In genomic region chr16:29266612-29267011, GRCh38 we compare ENCODE assay signal across 7 cellular contexts.
DNase-seq lines count a peak whose midpoint lies in the region; FAIRE-seq and TF ChIP-seq lines count a peak whose summit lies in the region.
"Not testable (repeated sequence)": the region's sequence is repeated elsewhere in the genome, so short reads cannot be mapped to it uniquely, and the experiment has no call there.

No MANE protein-coding gene starts in this region.

- peak; percentile 92 for FAIRE-seq in RCC 7860 (lab: Jason Lieb, UNC)

- H3K27me3 ChIP-seq in adrenal gland, result not testable (repeated sequence)

- not testable (repeated sequence) for H3K4me3 ChIP-seq in adrenal gland

- not testable (repeated sequence) for H3K27me3 Mint-ChIP-seq in HFFc6 (ENCODE audit: insufficient read depth); osteocyte (ENCODE audit: unreplicated experiment)

- TF ChIP-seq CTCF in HFFc6 (IDR thresholded peaks at IDR 0.05); adrenal gland (IDR thresholded peaks at IDR 0.05); osteocyte (IDR thresholded peaks at IDR 0.05): not testable (repeated sequence)

- not testable (repeated sequence) for H3K36me3 ChIP-seq in adrenal gland (replicated peaks in 1 of 2)

- peaks cover 15 to 23% of the 10 kb centered on the region in 2 donors for H3K4me1 ChIP-seq in adrenal gland (replicated peaks in 1 of 2)

- H3K9me3 ChIP-seq in adrenal gland (replicated peaks in 1 of 3), result not testable (repeated sequence)

- H3K4me1 Mint-ChIP-seq in HFFc6 (ENCODE audit: low read depth) (peaks cover 31% of the 10 kb centered on the region), osteocyte (ENCODE audit: unreplicated experiment) (peaks cover 63% of the 10 kb centered on the region)

- TF ChIP-seq POLR2A in adrenal gland (IDR thresholded peaks at IDR 0.05), result peak in 1 of 2 donors; percentile 45

- intact Hi-C loops in adrenal gland (cut with DNase I), result not testable (repeated sequence)

- WGBS in adrenal gland, 4 donors, result 10 to 26% (median 22%) methylated on average over 6 to 7 of the region's 7 CpGs

- H3K36me3 Mint-ChIP-seq in HFFc6 (ENCODE audit: low read depth); osteocyte (ENCODE audit: unreplicated experiment): not testable (repeated sequence)

- in situ Hi-C loops in Caki2 (cut with HindIII; ENCODE audit: low pct_unique_long_range_greater_than_20kb, low sequenced_read_pairs), result not testable (repeated sequence)

- peak overlapping the region in 4 of 5 donors; percentile 19 to 73 (median 33) for H3K27ac ChIP-seq in adrenal gland

- peak overlapping the region; percentile 31 for H3K4me3 Mint-ChIP-seq in HFFc6
- not testable (repeated sequence) for H3K4me3 Mint-ChIP-seq in osteocyte (ENCODE audit: unreplicated experiment)

- H3K27ac Mint-ChIP-seq in HFFc6, result peak overlapping the region; percentile 91
- H3K27ac Mint-ChIP-seq in osteocyte (ENCODE audit: unreplicated experiment), result peak overlapping the region; percentile 88

- not testable (repeated sequence) for H3K9me3 Mint-ChIP-seq in HFFc6; osteocyte (ENCODE audit: unreplicated experiment)

- DNase-seq in Caki2 (ENCODE audit: low read depth), result peak; percentile 70
- DNase-seq in HFFc6, result peak; percentile 88
- DNase-seq in RCC 7860 (ENCODE audit: low spot score), result peak; percentile 89
- DNase-seq in adrenal gland, result peak in 6 of 7 donors; percentile 73 to 93 (median 82)
- peak; percentile 71 for DNase-seq in dermis blood vessel endothelial cell
- peak; percentile 44 for DNase-seq in hepatic stellate cell (ENCODE audit: low spot score)
- DNase-seq in osteocyte (ENCODE audit: extremely low spot score, unreplicated experiment), result not testable (repeated sequence)
